ENCODE assay signal across 38 cellular contexts in the genomic region with DNA sequence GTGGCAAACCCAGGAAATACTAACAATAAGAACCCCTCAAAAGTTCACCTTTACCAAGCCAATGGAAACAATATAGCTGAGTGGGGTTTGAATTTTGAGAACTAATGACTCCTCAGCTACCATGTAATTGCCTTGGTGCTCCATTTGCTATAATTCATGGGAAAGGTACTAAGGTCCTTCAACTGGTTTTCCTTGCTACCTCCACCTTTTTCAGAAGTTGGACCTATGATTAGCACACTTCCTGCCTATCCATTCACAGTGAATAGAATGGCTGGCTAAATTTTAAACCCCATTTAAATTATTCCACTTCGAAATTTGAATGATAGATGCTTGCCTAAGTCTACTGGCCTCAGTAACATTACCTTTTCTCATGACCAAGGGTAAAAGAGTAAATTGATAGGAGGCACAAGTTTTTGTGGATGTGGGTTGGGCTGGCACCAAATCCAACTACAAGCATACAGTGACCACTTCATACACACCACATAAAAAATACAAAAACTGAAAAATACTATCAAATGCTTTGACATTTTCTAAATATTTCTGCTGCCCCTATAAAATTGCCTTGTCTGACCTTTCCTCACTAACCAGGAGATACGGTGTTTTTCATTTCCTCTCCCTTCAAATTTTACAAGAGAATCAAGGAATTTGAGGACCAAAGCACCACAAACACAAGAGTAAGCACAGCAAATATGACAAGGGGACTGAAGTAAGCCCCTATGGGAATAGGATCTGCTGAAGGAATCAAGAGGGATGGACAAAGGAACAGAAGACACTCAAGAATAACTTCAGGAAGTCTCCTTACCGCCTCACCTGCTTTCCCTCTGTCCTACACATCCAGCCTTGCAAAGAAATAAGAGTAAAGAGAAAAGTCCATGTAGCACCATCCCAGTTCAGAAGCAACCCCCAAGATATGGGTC. TPM values are rescaled to one million over a fixed set of nuclear protein-coding genes. Genes with fewer than 3 reads are reported as not detected.
"Had no signal": no experiment of that assay in that cellular context is flagged by ENCODE, and none has a peak within 500 bp of the region (broad histone marks: within the 10 kb centered on the region; RNA-seq: fewer than 3 reads in every experiment).

No MANE protein-coding gene starts in this region.

- H3K36me3 Mint-ChIP-seq: activated CD4-positive, alpha-beta memory T cell treated with anti-CD3 and anti-CD28 coated beads for 36 hours; activated naive CD4-positive, alpha-beta T cell treated with anti-CD3 and anti-CD28 coated beads, Interleukin-2, amount 50 U/mL, for 72 hours; activated naive CD8-positive, alpha-beta T cell treated with anti-CD3 and anti-CD28 coated beads for 36 hours; brain had no signal

- H3K4me1 ChIP-seq: adrenal gland, colonic mucosa had no signal

- H3K27ac Mint-ChIP-seq: activated B cell treated with CpG ODN at 0.5 μM for 24 hours; activated CD4-positive, alpha-beta memory T cell treated with anti-CD3 and anti-CD28 coated beads for 36 hours; activated CD4-positive, alpha-beta T cell treated with anti-CD3 and anti-CD28 coated beads, Interleukin-2, amount 10 ng/mL, durations not matched to agents 24 days and 14 days; activated CD8-positive, alpha-beta T cell treated with anti-CD3 and anti-CD28 coated beads for 36 hours; activated naive CD4-positive, alpha-beta T cell treated with anti-CD3 and anti-CD28 coated beads for 36 hours; activated naive CD4-positive, alpha-beta T cell treated with anti-CD3 and anti-CD28 coated beads, Interleukin-2, amount 50 U/mL, for 72 hours; activated naive CD8-positive, alpha-beta T cell treated with anti-CD3 and anti-CD28 coated beads for 36 hours; activated T-cell treated with anti-CD3 and anti-CD28 coated beads, Interleukin-2, amount 50 U/mL, for 72 hours; activated T-helper 1 cell treated with anti-CD3 and anti-CD28 coated beads, Interleukin-12 subunit alpha, Interleukin-12 subunit beta, Interleukin-2, Interleukin-4 antibody, amounts not matched to agents 30 ng/mL and 10 ng/mL and 1 ng/mL, durations not matched to agents 14 hours and 24 hours and 36 hours; activated T-helper 17 cell treated with anti-CD3 and anti-CD28 coated beads, Interleukin-2, amount 50 U/mL, for 72 hours; brain; T-helper 17 cell had no signal

- H3K9me3 Mint-ChIP-seq: activated B cell treated with CpG ODN at 0.5 μM for 24 hours; activated CD4-positive, alpha-beta memory T cell treated with anti-CD3 and anti-CD28 coated beads for 36 hours; activated CD4-positive, alpha-beta T cell treated with anti-CD3 and anti-CD28 coated beads, Interleukin-2, amount 10 ng/mL, durations not matched to agents 24 days and 14 days; activated CD8-positive, alpha-beta T cell treated with anti-CD3 and anti-CD28 coated beads for 36 hours; activated naive CD4-positive, alpha-beta T cell treated with anti-CD3 and anti-CD28 coated beads for 36 hours; activated naive CD4-positive, alpha-beta T cell treated with anti-CD3 and anti-CD28 coated beads, Interleukin-2, amount 50 U/mL, for 72 hours; activated naive CD8-positive, alpha-beta T cell treated with anti-CD3 and anti-CD28 coated beads for 36 hours; activated T-cell treated with anti-CD3 and anti-CD28 coated beads, Interleukin-2, amount 50 U/mL, for 4 hours; activated T-cell treated with anti-CD3 and anti-CD28 coated beads, Interleukin-2, amount 50 U/mL, for 72 hours; activated T-helper 1 cell treated with anti-CD3 and anti-CD28 coated beads, Interleukin-12 subunit alpha, Interleukin-12 subunit beta, Interleukin-2, Interleukin-4 antibody, amounts not matched to agents 30 ng/mL and 10 ng/mL and 1 ng/mL, durations not matched to agents 14 hours and 24 hours and 36 hours; activated T-helper 17 cell treated with anti-CD3 and anti-CD28 coated beads, Interleukin-2, amount 50 U/mL, for 72 hours; brain; central memory CD8-positive, alpha-beta T cell had no signal

- H3K4me1 Mint-ChIP-seq: activated B cell treated with CpG ODN at 0.5 μM for 24 hours; activated CD4-positive, alpha-beta T cell treated with anti-CD3 and anti-CD28 coated beads, Interleukin-2, amount 10 ng/mL, durations not matched to agents 24 days and 14 days; activated naive CD8-positive, alpha-beta T cell treated with anti-CD3 and anti-CD28 coated beads for 36 hours; activated T-helper 17 cell treated with anti-CD3 and anti-CD28 coated beads, Interleukin-2, amount 50 U/mL, for 72 hours; brain; central memory CD8-positive, alpha-beta T cell; T-helper 17 cell had no signal

- H3K27ac ChIP-seq: adrenal gland, cardiac muscle cell, colonic mucosa, VCaP had no signal

- H3K4me3 Mint-ChIP-seq: activated B cell treated with CpG ODN at 0.5 μM for 24 hours; activated CD4-positive, alpha-beta memory T cell treated with anti-CD3 and anti-CD28 coated beads for 36 hours; activated CD4-positive, alpha-beta T cell treated with anti-CD3 and anti-CD28 coated beads, Interleukin-2, amount 10 ng/mL, durations not matched to agents 24 days and 14 days; activated CD8-positive, alpha-beta T cell treated with anti-CD3 and anti-CD28 coated beads for 36 hours; activated naive CD4-positive, alpha-beta T cell treated with anti-CD3 and anti-CD28 coated beads for 36 hours; activated naive CD8-positive, alpha-beta T cell treated with anti-CD3 and anti-CD28 coated beads for 36 hours; activated T-cell treated with anti-CD3 and anti-CD28 coated beads, Interleukin-2, amount 50 U/mL, for 4 hours; activated T-cell treated with anti-CD3 and anti-CD28 coated beads, Interleukin-2, amount 50 U/mL, for 72 hours; activated T-helper 1 cell treated with anti-CD3 and anti-CD28 coated beads, Interleukin-12 subunit alpha, Interleukin-12 subunit beta, Interleukin-2, Interleukin-4 antibody, amounts not matched to agents 30 ng/mL and 10 ng/mL and 1 ng/mL, durations not matched to agents 14 hours and 24 hours and 36 hours; activated T-helper 17 cell treated with anti-CD3 and anti-CD28 coated beads, Interleukin-2, amount 50 U/mL, for 72 hours; brain; central memory CD8-positive, alpha-beta T cell; T-helper 17 cell had no signal

- H3K27me3 Mint-ChIP-seq: activated B cell treated with CpG ODN at 0.5 μM for 24 hours; activated CD4-positive, alpha-beta T cell treated with anti-CD3 and anti-CD28 coated beads, Interleukin-2, amount 10 ng/mL, durations not matched to agents 24 days and 14 days; activated naive CD8-positive, alpha-beta T cell treated with anti-CD3 and anti-CD28 coated beads for 36 hours; brain had no signal

- H3K36me3 ChIP-seq: adrenal gland, cardiac muscle cell, colonic mucosa had no signal

- H3K9me3 ChIP-seq: adrenal gland, colonic mucosa had no signal

- DNase-seq: activated B cell treated with CpG ODN at 0.5 μM for 24 hours; activated CD4-positive, alpha-beta memory T cell treated with anti-CD3 and anti-CD28 coated beads for 36 hours; activated CD4-positive, alpha-beta T cell treated with anti-CD3 and anti-CD28 coated beads for 4 hours; activated CD4-positive, alpha-beta T cell treated with anti-CD3 and anti-CD28 coated beads, Interleukin-2, amount 10 ng/mL, durations not matched to agents 24 days and 14 days; activated CD4-positive, alpha-beta T cell treated with anti-CD3 and anti-CD28 coated beads, Interleukin-2, amount 50 U/mL, for 1 hour; activated CD4-positive, alpha-beta T cell treated with anti-CD3 and anti-CD28 coated beads, Interleukin-2, amount 50 U/mL, for 4 hours; activated CD4-positive, CD25-positive, alpha-beta regulatory T cell treated with anti-CD3 and anti-CD28 coated beads, Interleukin-2, amount 50 U/mL, for 72 hours; activated CD8-positive, alpha-beta memory T cell treated with anti-CD3 and anti-CD28 coated beads, Interleukin-2, amount 50 U/mL, for 4 hours; activated CD8-positive, alpha-beta T cell treated with anti-CD3 and anti-CD28 coated beads for 36 hours; activated effector memory CD4-positive, alpha-beta T cell treated with anti-CD3 and anti-CD28 coated beads, Interleukin-2, amount 50 U/mL, for 16 hours; activated gamma-delta T cell treated with Interleukin-2 at 50 U/mL for 16 hours; activated naive CD4-positive, alpha-beta T cell; activated naive CD4-positive, alpha-beta T cell treated with anti-CD3 and anti-CD28 coated beads for 36 hours; activated naive CD4-positive, alpha-beta T cell treated with anti-CD3 and anti-CD28 coated beads, Interleukin-2, amount 50 U/mL, for 16 hours; activated naive CD8-positive, alpha-beta T cell treated with anti-CD3 and anti-CD28 coated beads for 36 hours; activated T-cell treated with anti-CD3 and anti-CD28 coated beads for 4 hours; activated T-cell treated with anti-CD3 and anti-CD28 coated beads, Interleukin-2, amount 50 U/mL, for 1 hour; activated T-cell treated with anti-CD3 and anti-CD28 coated beads, Interleukin-2, amount 50 U/mL, for 4 hours; activated T-cell treated with anti-CD3 and anti-CD28 coated beads, Interleukin-2, amount 50 U/mL, for 72 hours; adrenal gland; amniotic stem cell; aorta; caudate nucleus; cerebellar nuclear complex; colonic mucosa; T-helper 17 cell had no signal

- ATAC-seq: activated CD8-positive, alpha-beta T cell treated with anti-CD3 and anti-CD28 coated beads for 36 hours; activated naive CD4-positive, alpha-beta T cell treated with anti-CD3 and anti-CD28 coated beads, Interleukin-2, amount 50 U/mL, for 72 hours; activated T-cell treated with anti-CD3 and anti-CD28 coated beads, Interleukin-2, amount 50 U/mL, for 4 hours; activated T-cell treated with anti-CD3 and anti-CD28 coated beads, Interleukin-2, amount 50 U/mL, for 72 hours; activated T-helper 17 cell treated with anti-CD3 and anti-CD28 coated beads, Interleukin-2, amount 50 U/mL, for 72 hours; T-helper 17 cell had no signal

- H3K27me3 ChIP-seq: adrenal gland, cardiac muscle cell, colonic mucosa had no signal

- FAIRE-seq: bronchial epithelial cell, TTC549 had no signal

- H3K4me3 ChIP-seq: adrenal gland, cardiac muscle cell, colonic mucosa had no signal

RNA-seq across cellular contexts. Expression of a gene that starts 34.1 kb away (rescaled TPM):
- total RNA-seq: activated B cell treated with CpG ODN at 0.5 μM for 24 hours; activated CD4-positive, alpha-beta memory T cell treated with anti-CD3 and anti-CD28 coated beads for 36 hours; activated CD4-positive, alpha-beta T cell treated with anti-CD3 and anti-CD28 coated beads, Interleukin-2, amount 10 ng/mL, durations not matched to agents 24 days and 14 days; activated CD8-positive, alpha-beta memory T cell treated with anti-CD3 and anti-CD28 coated beads for 36 hours; activated CD8-positive, alpha-beta T cell treated with anti-CD3 and anti-CD28 coated beads for 36 hours; activated naive CD4-positive, alpha-beta T cell treated with anti-CD3 and anti-CD28 coated beads for 36 hours; activated naive CD4-positive, alpha-beta T cell treated with anti-CD3 and anti-CD28 coated beads, Interleukin-2, amount 50 U/mL, for 72 hours; activated naive CD8-positive, alpha-beta T cell treated with anti-CD3 and anti-CD28 coated beads for 36 hours; activated T-helper 1 cell treated with anti-CD3 and anti-CD28 coated beads, Interleukin-12 subunit alpha, Interleukin-12 subunit beta, Interleukin-2, Interleukin-4 antibody, amounts not matched to agents 30 ng/mL and 10 ng/mL and 1 ng/mL, durations not matched to agents 14 hours and 24 hours and 36 hours; cardiac muscle cell; chondrocyte; T-helper 17 cell; T-helper 2 cell treated with Interferon-gamma antibody and Interleukin-4, amounts not matched to agents 100 ng/mL and 5 ng/mL, for 36 hours had no signal
- polyA plus RNA-seq: cardiac muscle cell had no signal
